Comparison of ENCODE assay signal across 8 cellular contexts in genomic region chr21:5055996-5056962, GRCh38.
DNase-seq lines count a peak whose midpoint lies in the region; ATAC-seq, FAIRE-seq and TF ChIP-seq lines count a peak whose summit lies in the region.
"Not testable (repeated sequence)": the region's sequence is repeated elsewhere in the genome, so short reads cannot be mapped to it uniquely, and the experiment has no call there.

No MANE protein-coding gene starts in this region.

- H3K27me3 Mint-ChIP-seq in activated T-cell treated with anti-CD3 and anti-CD28 coated beads, Interleukin-2, amount 50 U/mL, for 4 hours (ENCODE audit: low read depth): not testable (repeated sequence)

- H3K4me1 ChIP-seq in pancreas: not testable (repeated sequence)

- H3K4me1 Mint-ChIP-seq in activated T-cell treated with anti-CD3 and anti-CD28 coated beads, Interleukin-2, amount 50 U/mL, for 4 hours (ENCODE audit: low read depth): not testable (repeated sequence)

- TF ChIP-seq CTCF in pancreas (IDR thresholded peaks at IDR 0.05): not testable (repeated sequence)

- H3K36me3 ChIP-seq in pancreas: not testable (repeated sequence)

- not testable (repeated sequence) for H3K4me3 ChIP-seq in pancreas

- not testable (repeated sequence) for H3K4me3 Mint-ChIP-seq in activated T-cell treated with anti-CD3 and anti-CD28 coated beads, Interleukin-2, amount 50 U/mL, for 4 hours

- FAIRE-seq in pancreas (lab: Jason Lieb, UNC): not testable (repeated sequence)

- no CpG with 5 or more reads among the region's 33 CpGs for WGBS in pancreas, 2 donors

- H3K27ac ChIP-seq in pancreas: not testable (repeated sequence)

- ATAC-seq in GM18511 (IDR thresholded peaks at IDR 0.05; ENCODE audit: unreplicated experiment) (peak; percentile 81), GM19467 (IDR thresholded peaks at IDR 0.05; ENCODE audit: unreplicated experiment) (peak; percentile 64), GM21825 (IDR thresholded peaks at IDR 0.05; ENCODE audit: unreplicated experiment) (peak; percentile 50), HG02981 (IDR thresholded peaks at IDR 0.05; ENCODE audit: unreplicated experiment) (peak; percentile 63), HG03442 (IDR thresholded peaks at IDR 0.05; ENCODE audit: unreplicated experiment) (peak; percentile 43), left ventricle myocardium superior (peak; percentile 10), pancreas (peak; percentile 31 to 81 (median 74))
- peak; percentile 71 to 79 for ATAC-seq in activated T-cell treated with anti-CD3 and anti-CD28 coated beads, Interleukin-2, amount 50 U/mL, for 4 hours

- not testable (repeated sequence) for H3K9me3 ChIP-seq in pancreas

- intact Hi-C loops in left ventricle myocardium superior (cut with micrococcal nuclease); pancreas (cut with DNase I): not testable (repeated sequence)

- H3K27me3 ChIP-seq in pancreas: not testable (repeated sequence)

- not testable (repeated sequence) for H3K9me3 Mint-ChIP-seq in activated T-cell treated with anti-CD3 and anti-CD28 coated beads, Interleukin-2, amount 50 U/mL, for 4 hours

- not testable (repeated sequence) for H3K36me3 Mint-ChIP-seq in activated T-cell treated with anti-CD3 and anti-CD28 coated beads, Interleukin-2, amount 50 U/mL, for 4 hours (ENCODE audit: insufficient read depth)

- DNase-seq in activated T-cell treated with anti-CD3 and anti-CD28 coated beads, Interleukin-2, amount 50 U/mL, for 4 hours; left ventricle myocardium superior; pancreas: not testable (repeated sequence)

Comparison
In these comparisons a context has a peak if more than half of its experiments do, and no peak if none do; other contexts are left out.
1. ATAC-seq: peak in every context shown above with its lines; median percentile 81 in GM18511; 75 in activated T-cell treated with anti-CD3 and anti-CD28 coated beads, Interleukin-2, amount 50 U/mL, for 4 hours; 74 in pancreas; 64 in GM19467; 63 in HG02981; 50 in GM21825; 43 in HG03442; 10 in left ventricle myocardium superior.